16 cellular contexts compared by ENCODE assay signal in genomic region chr2:64342195-64343099, GRCh38.
"Had no signal": no experiment of that assay in that cellular context is flagged by ENCODE, and none has a peak within 500 bp of the region (broad histone marks: within the 10 kb centered on the region; RNA-seq: fewer than 3 reads in every experiment).

No MANE protein-coding gene starts in this region.

- H3K4me3 Mint-ChIP-seq: activated naive CD8-positive, alpha-beta T cell; activated T-helper 1 cell treated with anti-CD3 and anti-CD28 coated beads, Interleukin-12 subunit alpha, Interleukin-12 subunit beta, Interleukin-2, Interleukin-4 antibody, amounts not matched to agents 30 ng/mL and 10 ng/mL and 1 ng/mL, durations not matched to agents 14 hours and 24 hours and 36 hours; effector memory CD8-positive, alpha-beta T cell; mesothelial cell of epicardium; nephron; T-helper 17 cell had no signal

- H3K36me3 Mint-ChIP-seq: activated naive CD8-positive, alpha-beta T cell; mesothelial cell of epicardium had no signal

- H3K9me3 Mint-ChIP-seq: activated T-helper 1 cell treated with anti-CD3 and anti-CD28 coated beads, Interleukin-12 subunit alpha, Interleukin-12 subunit beta, Interleukin-2, Interleukin-4 antibody, amounts not matched to agents 30 ng/mL and 10 ng/mL and 1 ng/mL, durations not matched to agents 14 hours and 24 hours and 36 hours; effector memory CD8-positive, alpha-beta T cell; mesothelial cell of epicardium; nephron had no signal

- H3K4me1 Mint-ChIP-seq: T-helper 17 cell had no signal

- DNase-seq: activated CD4-positive, alpha-beta T cell treated with anti-CD3 and anti-CD28 coated beads for 1 hour; activated CD4-positive, alpha-beta T cell treated with anti-CD3 and anti-CD28 coated beads, Interleukin-2, amount 50 U/mL, for 48 hours; activated gamma-delta T cell treated with Interleukin-2 at 50 U/mL for 16 hours; amniotic stem cell; dermis blood vessel endothelial cell; effector memory CD8-positive, alpha-beta T cell; foreskin fibroblast; glutamatergic neuron; hippocampal formation; stimulated activated CD4-positive, alpha-beta T cell treated with anti-CD3 and anti-CD28 coated beads, Interleukin-4, amount 100 ng/mL, for 1 hour; T-helper 17 cell; WERI-Rb-1 had no signal

- H3K27ac Mint-ChIP-seq: activated naive CD8-positive, alpha-beta T cell; activated T-helper 1 cell treated with anti-CD3 and anti-CD28 coated beads, Interleukin-12 subunit alpha, Interleukin-12 subunit beta, Interleukin-2, Interleukin-4 antibody, amounts not matched to agents 30 ng/mL and 10 ng/mL and 1 ng/mL, durations not matched to agents 14 hours and 24 hours and 36 hours; effector memory CD8-positive, alpha-beta T cell; mesothelial cell of epicardium; nephron; T-helper 17 cell had no signal
